1 cellular context compared by ENCODE assay signal in genomic region chr2:45643543-45644542, GRCh38.
TF ChIP-seq lines count a peak whose summit lies in the region.

No MANE protein-coding gene starts in this region.

TF ChIP-seq in WTC11, 78 proteins besides CTCF, POLR2A, EP300 and RAD21 (continued from another document):
- TF ChIP-seq, protein P1, sequence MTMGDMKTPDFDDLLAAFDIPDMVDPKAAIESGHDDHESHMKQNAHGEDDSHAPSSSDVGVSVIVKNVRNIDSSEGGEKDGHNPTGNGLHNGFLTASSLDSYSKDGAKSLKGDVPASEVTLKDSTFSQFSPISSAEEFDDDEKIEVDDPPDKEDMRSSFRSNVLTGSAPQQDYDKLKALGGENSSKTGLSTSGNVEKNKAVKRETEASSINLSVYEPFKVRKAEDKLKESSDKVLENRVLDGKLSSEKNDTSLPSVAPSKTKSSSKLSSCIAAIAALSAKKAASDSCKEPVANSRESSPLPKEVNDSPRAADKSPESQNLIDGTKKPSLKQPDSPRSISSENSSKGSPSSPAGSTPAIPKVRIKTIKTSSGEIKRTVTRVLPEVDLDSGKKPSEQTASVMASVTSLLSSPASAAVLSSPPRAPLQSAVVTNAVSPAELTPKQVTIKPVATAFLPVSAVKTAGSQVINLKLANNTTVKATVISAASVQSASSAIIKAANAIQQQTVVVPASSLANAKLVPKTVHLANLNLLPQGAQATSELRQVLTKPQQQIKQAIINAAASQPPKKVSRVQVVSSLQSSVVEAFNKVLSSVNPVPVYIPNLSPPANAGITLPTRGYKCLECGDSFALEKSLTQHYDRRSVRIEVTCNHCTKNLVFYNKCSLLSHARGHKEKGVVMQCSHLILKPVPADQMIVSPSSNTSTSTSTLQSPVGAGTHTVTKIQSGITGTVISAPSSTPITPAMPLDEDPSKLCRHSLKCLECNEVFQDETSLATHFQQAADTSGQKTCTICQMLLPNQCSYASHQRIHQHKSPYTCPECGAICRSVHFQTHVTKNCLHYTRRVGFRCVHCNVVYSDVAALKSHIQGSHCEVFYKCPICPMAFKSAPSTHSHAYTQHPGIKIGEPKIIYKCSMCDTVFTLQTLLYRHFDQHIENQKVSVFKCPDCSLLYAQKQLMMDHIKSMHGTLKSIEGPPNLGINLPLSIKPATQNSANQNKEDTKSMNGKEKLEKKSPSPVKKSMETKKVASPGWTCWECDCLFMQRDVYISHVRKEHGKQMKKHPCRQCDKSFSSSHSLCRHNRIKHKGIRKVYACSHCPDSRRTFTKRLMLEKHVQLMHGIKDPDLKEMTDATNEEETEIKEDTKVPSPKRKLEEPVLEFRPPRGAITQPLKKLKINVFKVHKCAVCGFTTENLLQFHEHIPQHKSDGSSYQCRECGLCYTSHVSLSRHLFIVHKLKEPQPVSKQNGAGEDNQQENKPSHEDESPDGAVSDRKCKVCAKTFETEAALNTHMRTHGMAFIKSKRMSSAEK (CRISPR knock-in tag; IDR thresholded peaks at IDR 0.05; ENCODE audit: borderline replicate concordance) = no peak
- TF ChIP-seq SOX15 (CRISPR knock-in tag; IDR thresholded peaks at IDR 0.05) (no peak), TEAD1 (CRISPR knock-in tag; IDR thresholded peaks at IDR 0.05) (no peak), ZNF317 (CRISPR knock-in tag; IDR thresholded peaks at IDR 0.05; ENCODE audit: borderline replicate concordance, low read depth) (no peak), SP1 (CRISPR knock-in tag; conservative IDR thresholded peaks at IDR 0.05) (no peak), SMAD3 (CRISPR knock-in tag; IDR thresholded peaks at IDR 0.05; ENCODE audit: borderline replicate concordance) (no peak), GRHL2 (CRISPR knock-in tag; IDR thresholded peaks at IDR 0.05; ENCODE audit: insufficient replicate concordance, severe bottlenecking) (no peak), ZNF423 (CRISPR knock-in tag; IDR thresholded peaks at IDR 0.05) (no peak), ZNF263 (CRISPR knock-in tag; IDR thresholded peaks at IDR 0.05; ENCODE audit: low read depth) (no peak), E2F5 (CRISPR knock-in tag; IDR thresholded peaks at IDR 0.05) (peak; percentile 25; the same call in 1 of the 2 replicates), RELA (CRISPR knock-in tag; IDR thresholded peaks at IDR 0.05; ENCODE audit: borderline replicate concordance) (no peak), ATF6 (CRISPR knock-in tag; IDR thresholded peaks at IDR 0.05) (no peak), ZNF219 (CRISPR knock-in tag; IDR thresholded peaks at IDR 0.05; ENCODE audit: borderline replicate concordance) (no peak), TEAD4 (CRISPR knock-in tag; IDR thresholded peaks at IDR 0.05) (no peak), KAT7 (CRISPR knock-in tag; IDR thresholded peaks at IDR 0.05; ENCODE audit: borderline replicate concordance) (0 out of 2 replicates have a peak, but pooled peaks have one; percentile 34), ZNF671 (CRISPR knock-in tag; IDR thresholded peaks at IDR 0.05) (no peak), ATF1 (CRISPR knock-in tag; IDR thresholded peaks at IDR 0.05) (no peak), ZNF138 (CRISPR knock-in tag; conservative IDR thresholded peaks at IDR 0.05) (no peak), NFATC4 (CRISPR knock-in tag; IDR thresholded peaks at IDR 0.05) (no peak), HMGA2 (CRISPR knock-in tag; IDR thresholded peaks at IDR 0.05) (no peak), ZNF121 (CRISPR knock-in tag; IDR thresholded peaks at IDR 0.05) (no peak), MYBL2 (CRISPR knock-in tag; IDR thresholded peaks at IDR 0.05) (no peak), TCF7 (CRISPR knock-in tag; IDR thresholded peaks at IDR 0.05; ENCODE audit: low read depth) (no peak), CREB1 (CRISPR knock-in tag; IDR thresholded peaks at IDR 0.05) (no peak), ZNF416 (CRISPR knock-in tag; IDR thresholded peaks at IDR 0.05) (no peak), ZNF232 (CRISPR knock-in tag; IDR thresholded peaks at IDR 0.05) (no peak), CDX4 (CRISPR knock-in tag; IDR thresholded peaks at IDR 0.05; ENCODE audit: borderline replicate concordance) (no peak), RORB (CRISPR knock-in tag; IDR thresholded peaks at IDR 0.05) (no peak), PRRX2 (CRISPR knock-in tag; IDR thresholded peaks at IDR 0.05) (no peak), ZNF396 (CRISPR knock-in tag; IDR thresholded peaks at IDR 0.05; ENCODE audit: borderline replicate concordance) (no peak)
- TF ChIP-seq, protein P2, sequence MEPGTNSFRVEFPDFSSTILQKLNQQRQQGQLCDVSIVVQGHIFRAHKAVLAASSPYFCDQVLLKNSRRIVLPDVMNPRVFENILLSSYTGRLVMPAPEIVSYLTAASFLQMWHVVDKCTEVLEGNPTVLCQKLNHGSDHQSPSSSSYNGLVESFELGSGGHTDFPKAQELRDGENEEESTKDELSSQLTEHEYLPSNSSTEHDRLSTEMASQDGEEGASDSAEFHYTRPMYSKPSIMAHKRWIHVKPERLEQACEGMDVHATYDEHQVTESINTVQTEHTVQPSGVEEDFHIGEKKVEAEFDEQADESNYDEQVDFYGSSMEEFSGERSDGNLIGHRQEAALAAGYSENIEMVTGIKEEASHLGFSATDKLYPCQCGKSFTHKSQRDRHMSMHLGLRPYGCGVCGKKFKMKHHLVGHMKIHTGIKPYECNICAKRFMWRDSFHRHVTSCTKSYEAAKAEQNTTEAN (CRISPR knock-in tag; IDR thresholded peaks at IDR 0.05) = no peak
- TF ChIP-seq, protein P3, sequence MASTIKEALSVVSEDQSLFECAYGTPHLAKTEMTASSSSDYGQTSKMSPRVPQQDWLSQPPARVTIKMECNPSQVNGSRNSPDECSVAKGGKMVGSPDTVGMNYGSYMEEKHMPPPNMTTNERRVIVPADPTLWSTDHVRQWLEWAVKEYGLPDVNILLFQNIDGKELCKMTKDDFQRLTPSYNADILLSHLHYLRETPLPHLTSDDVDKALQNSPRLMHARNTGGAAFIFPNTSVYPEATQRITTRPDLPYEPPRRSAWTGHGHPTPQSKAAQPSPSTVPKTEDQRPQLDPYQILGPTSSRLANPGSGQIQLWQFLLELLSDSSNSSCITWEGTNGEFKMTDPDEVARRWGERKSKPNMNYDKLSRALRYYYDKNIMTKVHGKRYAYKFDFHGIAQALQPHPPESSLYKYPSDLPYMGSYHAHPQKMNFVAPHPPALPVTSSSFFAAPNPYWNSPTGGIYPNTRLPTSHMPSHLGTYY (CRISPR knock-in tag; IDR thresholded peaks at IDR 0.05) = no peak
- TF ChIP-seq, protein P4, sequence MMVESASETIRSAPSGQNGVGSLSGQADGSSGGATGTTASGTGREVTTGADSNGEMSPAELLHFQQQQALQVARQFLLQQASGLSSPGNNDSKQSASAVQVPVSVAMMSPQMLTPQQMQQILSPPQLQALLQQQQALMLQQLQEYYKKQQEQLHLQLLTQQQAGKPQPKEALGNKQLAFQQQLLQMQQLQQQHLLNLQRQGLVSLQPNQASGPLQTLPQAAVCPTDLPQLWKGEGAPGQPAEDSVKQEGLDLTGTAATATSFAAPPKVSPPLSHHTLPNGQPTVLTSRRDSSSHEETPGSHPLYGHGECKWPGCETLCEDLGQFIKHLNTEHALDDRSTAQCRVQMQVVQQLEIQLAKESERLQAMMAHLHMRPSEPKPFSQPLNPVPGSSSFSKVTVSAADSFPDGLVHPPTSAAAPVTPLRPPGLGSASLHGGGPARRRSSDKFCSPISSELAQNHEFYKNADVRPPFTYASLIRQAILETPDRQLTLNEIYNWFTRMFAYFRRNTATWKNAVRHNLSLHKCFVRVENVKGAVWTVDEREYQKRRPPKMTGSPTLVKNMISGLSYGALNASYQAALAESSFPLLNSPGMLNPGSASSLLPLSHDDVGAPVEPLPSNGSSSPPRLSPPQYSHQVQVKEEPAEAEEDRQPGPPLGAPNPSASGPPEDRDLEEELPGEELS (CRISPR knock-in tag; IDR thresholded peaks at IDR 0.05) = no peak
- TF ChIP-seq, protein P5, sequence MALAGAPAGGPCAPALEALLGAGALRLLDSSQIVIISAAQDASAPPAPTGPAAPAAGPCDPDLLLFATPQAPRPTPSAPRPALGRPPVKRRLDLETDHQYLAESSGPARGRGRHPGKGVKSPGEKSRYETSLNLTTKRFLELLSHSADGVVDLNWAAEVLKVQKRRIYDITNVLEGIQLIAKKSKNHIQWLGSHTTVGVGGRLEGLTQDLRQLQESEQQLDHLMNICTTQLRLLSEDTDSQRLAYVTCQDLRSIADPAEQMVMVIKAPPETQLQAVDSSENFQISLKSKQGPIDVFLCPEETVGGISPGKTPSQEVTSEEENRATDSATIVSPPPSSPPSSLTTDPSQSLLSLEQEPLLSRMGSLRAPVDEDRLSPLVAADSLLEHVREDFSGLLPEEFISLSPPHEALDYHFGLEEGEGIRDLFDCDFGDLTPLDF (CRISPR knock-in tag; IDR thresholded peaks at IDR 0.05) = no peak
- TF ChIP-seq, protein P6, sequence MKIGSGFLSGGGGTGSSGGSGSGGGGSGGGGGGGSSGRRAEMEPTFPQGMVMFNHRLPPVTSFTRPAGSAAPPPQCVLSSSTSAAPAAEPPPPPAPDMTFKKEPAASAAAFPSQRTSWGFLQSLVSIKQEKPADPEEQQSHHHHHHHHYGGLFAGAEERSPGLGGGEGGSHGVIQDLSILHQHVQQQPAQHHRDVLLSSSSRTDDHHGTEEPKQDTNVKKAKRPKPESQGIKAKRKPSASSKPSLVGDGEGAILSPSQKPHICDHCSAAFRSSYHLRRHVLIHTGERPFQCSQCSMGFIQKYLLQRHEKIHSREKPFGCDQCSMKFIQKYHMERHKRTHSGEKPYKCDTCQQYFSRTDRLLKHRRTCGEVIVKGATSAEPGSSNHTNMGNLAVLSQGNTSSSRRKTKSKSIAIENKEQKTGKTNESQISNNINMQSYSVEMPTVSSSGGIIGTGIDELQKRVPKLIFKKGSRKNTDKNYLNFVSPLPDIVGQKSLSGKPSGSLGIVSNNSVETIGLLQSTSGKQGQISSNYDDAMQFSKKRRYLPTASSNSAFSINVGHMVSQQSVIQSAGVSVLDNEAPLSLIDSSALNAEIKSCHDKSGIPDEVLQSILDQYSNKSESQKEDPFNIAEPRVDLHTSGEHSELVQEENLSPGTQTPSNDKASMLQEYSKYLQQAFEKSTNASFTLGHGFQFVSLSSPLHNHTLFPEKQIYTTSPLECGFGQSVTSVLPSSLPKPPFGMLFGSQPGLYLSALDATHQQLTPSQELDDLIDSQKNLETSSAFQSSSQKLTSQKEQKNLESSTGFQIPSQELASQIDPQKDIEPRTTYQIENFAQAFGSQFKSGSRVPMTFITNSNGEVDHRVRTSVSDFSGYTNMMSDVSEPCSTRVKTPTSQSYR (CRISPR knock-in tag; IDR thresholded peaks at IDR 0.05) = no peak
- TF ChIP-seq, protein P7, sequence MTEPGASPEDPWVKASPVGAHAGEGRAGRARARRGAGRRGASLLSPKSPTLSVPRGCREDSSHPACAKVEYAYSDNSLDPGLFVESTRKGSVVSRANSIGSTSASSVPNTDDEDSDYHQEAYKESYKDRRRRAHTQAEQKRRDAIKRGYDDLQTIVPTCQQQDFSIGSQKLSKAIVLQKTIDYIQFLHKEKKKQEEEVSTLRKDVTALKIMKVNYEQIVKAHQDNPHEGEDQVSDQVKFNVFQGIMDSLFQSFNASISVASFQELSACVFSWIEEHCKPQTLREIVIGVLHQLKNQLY (CRISPR knock-in tag; IDR thresholded peaks at IDR 0.05) = peak; percentile 68; the same call in 1 of the 2 replicates
- TF ChIP-seq, protein P8, sequence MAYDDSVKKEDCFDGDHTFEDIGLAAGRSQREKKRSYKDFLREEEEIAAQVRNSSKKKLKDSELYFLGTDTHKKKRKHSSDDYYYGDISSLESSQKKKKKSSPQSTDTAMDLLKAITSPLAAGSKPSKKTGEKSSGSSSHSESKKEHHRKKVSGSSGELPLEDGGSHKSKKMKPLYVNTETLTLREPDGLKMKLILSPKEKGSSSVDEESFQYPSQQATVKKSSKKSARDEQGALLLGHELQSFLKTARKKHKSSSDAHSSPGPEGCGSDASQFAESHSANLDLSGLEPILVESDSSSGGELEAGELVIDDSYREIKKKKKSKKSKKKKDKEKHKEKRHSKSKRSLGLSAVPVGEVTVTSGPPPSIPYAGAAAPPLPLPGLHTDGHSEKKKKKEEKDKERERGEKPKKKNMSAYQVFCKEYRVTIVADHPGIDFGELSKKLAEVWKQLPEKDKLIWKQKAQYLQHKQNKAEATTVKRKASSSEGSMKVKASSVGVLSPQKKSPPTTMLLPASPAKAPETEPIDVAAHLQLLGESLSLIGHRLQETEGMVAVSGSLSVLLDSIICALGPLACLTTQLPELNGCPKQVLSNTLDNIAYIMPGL (CRISPR knock-in tag; IDR thresholded peaks at IDR 0.05) = peak; percentile 89
